Comparison of ENCODE assay signal across 13 cellular contexts in genomic region chr13:50915562-50915961, GRCh38. TPM values are rescaled to one million over a fixed set of nuclear protein-coding genes. Genes with fewer than 3 reads are reported as not detected.
DNase-seq lines count a peak whose midpoint lies in the region; ATAC-seq, FAIRE-seq and TF ChIP-seq lines count a peak whose summit lies in the region.
"Had no signal": no experiment of that assay in that cellular context is flagged by ENCODE, and none has a peak within 500 bp of the region (broad histone marks: within the 10 kb centered on the region; RNA-seq: fewer than 3 reads in every experiment).

No MANE protein-coding gene starts in this region.

- H2AFZ ChIP-seq in K562 (ENCODE audit: low read depth, low read length) = no peak overlapping the region

- DNase-seq in heart right ventricle (no peak), left ventricle myocardium superior (no peak), NCI-H69 (lab: John Stamatoyannopoulos, UW) (peak; percentile 59), K562 (ENCODE audit: extremely low read depth in 1 of 4, low spot score in 3 of 4) (peak; percentile 8 to 61 (median 18)), NCI-H2029 treated with DMSO at 0.1 percent for 48 hours (lab: John Stamatoyannopoulos, UW) (no peak), RKO (ENCODE audit: low spot score) (no peak)
- DNase-seq: hypothalamus, NCI-H446, pancreas had no signal

- no peak for TF ChIP-seq EP300 in K562 (IDR thresholded peaks at IDR 0.05; ENCODE audit: low read length)

- ATAC-seq in heart right ventricle (no peak), left ventricle myocardium superior (no peak), K562 (peak; percentile 53), GM19328 (IDR thresholded peaks at IDR 0.05; ENCODE audit: unreplicated experiment) (no peak)
- ATAC-seq: pancreas had no signal

- TF ChIP-seq RAD21 in K562 (CRISPR knock-in tag; conservative IDR thresholded peaks at IDR 0.05 in 1 of 2, IDR thresholded peaks at IDR 0.05 in 1 of 2) = peak in 1 of 2 experiments; percentile 23; a peak in 1 of 4 replicates

- H3K27ac ChIP-seq in heart right ventricle (peak overlapping the region in 7 of 10 donors; percentile 1 to 87 (median 60)), K562 (ENCODE audit: extremely low read depth, low read depth, low read length) (peak overlapping the region; percentile 7; the same call in 1 of the 3 replicates), thymus (ENCODE audit: low read depth) (peak overlapping the region; percentile 66)
- H3K27ac ChIP-seq: C4-2B, cardiac muscle cell, pancreas had no signal

- H3K9ac ChIP-seq in K562 (ENCODE audit: insufficient read depth in 1 of 2, low read depth in 2 of 2, low read length in 2 of 2) = peak overlapping the region; percentile 7 to 68; a peak in 1 of 4 replicates

- POLR2A ChIA-PET in K562 (lab: Yijun Ruan, JAX) = interaction anchor here (0.6 to 0.8 kb wide), 2 partner anchors 31 to 880 kb away, joined by 3 read pairs; no protein-coding TSS in a partner anchor

- WGBS in heart right ventricle, 2 donors = 83 to 84% methylated on average over 5 of the region's 5 CpGs
- 53% methylated on average over 5 of the region's 5 CpGs for whole genome bisulfite sequencing in K562 (ENCODE audit: insufficient coverage, low coverage, missing lambda C conversion rate)
- 46% methylated on average over 5 of the region's 5 CpGs for WGBS in thymus

- H4K20me1 ChIP-seq in K562 (replicated peaks; ENCODE audit: control insufficient read depth, insufficient read depth, low read length) = no peaks in the 10 kb centered on the region; the same call in 1 of the 2 replicates

- intact Hi-C loops in heart right ventricle (cut with DNase I) (loop anchor here in 7 of 10 donors (10.0 kb wide), 6 partner anchors 111 to 941 kb away; no protein-coding TSS in a partner anchor), left ventricle myocardium superior (cut with micrococcal nuclease) (loop anchor here (10.0 kb wide), 2 partner anchors 381 to 941 kb away; no protein-coding TSS in a partner anchor), K562 (cut with micrococcal nuclease) (loop anchor here (10.0 kb wide), 5 partner anchors 149 to 711 kb away; no protein-coding TSS in a partner anchor)

- peak overlapping the region; percentile 49 for H3K4me2 ChIP-seq in K562 (ENCODE audit: insufficient read depth, low read length)

- no TSS peak for BruUV-seq in K562 (replicated peaks; lab: Mats Ljungman, UMichigan)

- H3K36me3 ChIP-seq in heart right ventricle = no peaks in the 10 kb centered on the region
- no peaks in the 10 kb centered on the region for H3K36me3 ChIP-seq in K562 (ENCODE audit: control insufficient read depth, insufficient read depth, low read length)
- H3K36me3 ChIP-seq in thymus (ENCODE audit: control insufficient read depth, insufficient read depth) = no peaks in the 10 kb centered on the region
- H3K36me3 ChIP-seq: cardiac muscle cell, pancreas had no signal

- H3K9me1 ChIP-seq in K562 (ENCODE audit: control insufficient read depth, insufficient read depth, low read length) = no peaks in the 10 kb centered on the region

- no peak overlapping the region for H3K4me3 ChIP-seq in heart right ventricle
- H3K4me3 ChIP-seq in K562 = no peak overlapping the region
- H3K4me3 ChIP-seq in thymus (ENCODE audit: low read length) = no peak overlapping the region
- H3K4me3 ChIP-seq: cardiac muscle cell, pancreas had no signal

- no peak for TF ChIP-seq POLR2A in K562 (conservative IDR thresholded peaks at IDR 0.05)

- CTCF ChIA-PET in K562 (lab: Yijun Ruan, JAX; ENCODE audit: low intra/inter-chr PET ratio) = no interaction called here

- H3K4me1 ChIP-seq in heart right ventricle (peaks cover 9 to 98% (median 63%) of the 10 kb centered on the region in 9 donors), K562 (replicated peaks in 1 of 2; ENCODE audit: control insufficient read depth in 2 of 2, insufficient read depth in 2 of 2, low read length in 2 of 2) (peaks cover 11 to 42% of the 10 kb centered on the region in 2 experiments; a peak in 4 of 5 replicates), thymus (ENCODE audit: control insufficient read depth, insufficient read depth, low read length) (peaks cover 37% of the 10 kb centered on the region)

- in situ Hi-C loops in K562 (cut with MboI) = no loop called here

- peaks cover 94% of the 10 kb centered on the region for H3K79me2 ChIP-seq in K562 (ENCODE audit: control insufficient read depth, insufficient read depth, low read length)

- FAIRE-seq in K562 (lab: Jason Lieb, UNC) = peak; percentile 59
- FAIRE-seq: pancreas had no signal

- H3K9me3 ChIP-seq in heart right ventricle (no peaks in the 10 kb centered on the region), K562 (replicated peaks; ENCODE audit: control insufficient read depth, insufficient read depth, low read depth, low read length) (no peaks in the 10 kb centered on the region), thymus (ENCODE audit: control insufficient read depth) (no peaks in the 10 kb centered on the region)
- H3K9me3 ChIP-seq: pancreas had no signal

- TF ChIP-seq CTCF in heart right ventricle (IDR thresholded peaks at IDR 0.05) (no peak), K562 (IDR thresholded peaks at IDR 0.05 in 2 of 3, conservative IDR thresholded peaks at IDR 0.05 in 1 of 3; ENCODE audit: insufficient read depth in 2 of 3, low read depth in 1 of 3, low read length in 3 of 3) (peak; percentile 3 to 20 (median 18); a peak in 1 of 6 replicates)

- H3K27me3 ChIP-seq in heart right ventricle = no peaks in the 10 kb centered on the region
- no peaks in the 10 kb centered on the region for H3K27me3 ChIP-seq in K562 (ENCODE audit: control insufficient read depth in 2 of 2, insufficient read depth in 2 of 2, low read length in 2 of 2)
- no peaks in the 10 kb centered on the region for H3K27me3 ChIP-seq in thymus (ENCODE audit: control insufficient read depth, insufficient read depth)
- H3K27me3 ChIP-seq: cardiac muscle cell, pancreas had no signal

TF ChIP-seq in K562, 482 proteins besides CTCF, POLR2A, EP300 and RAD21:
- TF ChIP-seq ZFX (CRISPR knock-in tag; IDR thresholded peaks at IDR 0.05) (peak; percentile 27; the same call in 1 of the 2 replicates), TFE3 (CRISPR knock-in tag; IDR thresholded peaks at IDR 0.05) (no peak)

RNA-seq across cellular contexts. Expression of gene RNASEH2B, which starts 6.0 kb away (rescaled TPM):
- total RNA-seq in heart right ventricle (10 to 100 TPM; 30.5 to 47.0 (median 40.1) TPM), left ventricle myocardium superior (47.8 TPM), K562 (2014; rRNA removed) (61.1 and 62.5 TPM in 2 replicates), K562 (2014; rRNA removed; fragmentation: Illumina TruSeq; extraction: Trizol) (68.1 and 82.4 TPM in 2 replicates), K562 (2015; rRNA removed; fragmentation: Illumina TruSeq; extraction: Trizol) (97.0 and 109 TPM in 2 replicates), K562 (2021) (41.0 and 49.9 TPM in 2 replicates)
- polyA plus RNA-seq in heart right ventricle (10 to 100 TPM; 32.2 to 86.8 TPM), K562 (2011; rRNA removed) (57.6 and 70.2 TPM in 2 replicates), K562 (2014; fragmentation: Illumina TruSeq; extraction: Trizol) (68.2 and 83.7 TPM in 2 replicates), K562 (2014; fragmentation: Nextera tagmentation; extraction: Ambion mirVana) (10 to 100 TPM; 26.3 to 29.8 TPM), K562 (2014; rRNA removed) (44.3 and 44.5 TPM in 2 replicates), thymus (187 TPM)
- total RNA-seq in K562 (2011; cell fraction: chromatin; rRNA removed; ENCODE audit: low replicate concordance) = 24.2 and 70.1 TPM in 2 replicates
- total RNA-seq in K562 (2011; cell fraction: nucleolus; rRNA removed) = 17.2 and 24.5 TPM in 2 replicates
- 49.1 and 91.3 TPM in 2 replicates for total RNA-seq in K562 (2011; cell fraction: nucleoplasm; rRNA removed)
- 15.1 and 22.0 TPM in 2 replicates for polyA plus RNA-seq in K562 (2011; cell fraction: cytosol; rRNA removed)
- polyA plus RNA-seq in K562 (2011; cell fraction: nucleus; rRNA removed) = 24.5 and 42.9 TPM in 2 replicates
- polyA plus RNA-seq in K562 (2012) = 67.3 and 71.4 TPM in 2 replicates
- 55.7 and 59.4 TPM in 2 replicates for polyA minus RNA-seq in K562 (2011; rRNA and poly(A)+ RNA removed)
- 14.6 and 19.9 TPM in 2 replicates for polyA minus RNA-seq in K562 (2011; cell fraction: cytosol; rRNA and poly(A)+ RNA removed)
- 46.9 and 69.3 TPM in 2 replicates for polyA minus RNA-seq in K562 (2011; cell fraction: nucleus; rRNA and poly(A)+ RNA removed)

Comparison
In these comparisons a context has a peak if more than half of its experiments do, and no peak if none do; other contexts are left out.
1. DNase-seq: peak in NCI-H69 (single experiment) and K562 (4 of 4); none in heart right ventricle (0 of 2), left ventricle myocardium superior (single experiment), NCI-H2029 treated with DMSO at 0.1 percent for 48 hours (single experiment) and RKO (single experiment).
2. H3K27ac ChIP-seq: peak in every context shown above with its lines; median percentile 66 in thymus; 60 in heart right ventricle; 7 in K562.
3. CTCF ChIP-seq: peak in K562 (3 of 3); none in heart right ventricle (0 of 9).